Comparison of ENCODE assay signal across 18 cellular contexts in the genomic region with DNA sequence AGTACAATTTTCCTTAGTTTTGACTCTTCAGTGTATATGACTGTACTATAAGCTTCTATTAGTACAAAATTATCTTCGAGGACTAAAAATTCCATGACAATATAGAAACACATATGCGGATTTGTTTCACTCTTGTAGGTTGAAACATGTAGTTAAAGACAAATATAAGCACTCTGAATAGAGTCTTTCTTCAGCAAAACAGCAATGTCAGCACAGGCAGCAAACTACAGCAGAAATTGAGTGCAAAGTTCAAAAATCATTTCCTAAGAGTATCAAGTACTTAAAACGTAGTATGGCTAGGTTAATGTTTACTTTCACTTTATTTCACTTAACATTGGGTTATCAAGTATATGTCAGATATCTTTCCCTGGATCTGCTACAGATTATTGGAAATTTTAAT.
"Had no signal": no experiment of that assay in that cellular context is flagged by ENCODE, and none has a peak within 500 bp of the region (broad histone marks: within the 10 kb centered on the region; RNA-seq: fewer than 3 reads in every experiment).

No MANE protein-coding gene starts in this region.

- H3K4me3 ChIP-seq: gastrocnemius medialis, psoas muscle, sigmoid colon, suprapubic skin, upper lobe of right lung had no signal

- H3K36me3 ChIP-seq: gastrocnemius medialis, sigmoid colon, suprapubic skin, upper lobe of right lung had no signal

- H3K27me3 ChIP-seq: gastrocnemius medialis, sigmoid colon, suprapubic skin, upper lobe of right lung had no signal

- H3K27ac ChIP-seq: gastrocnemius medialis, psoas muscle, sigmoid colon, suprapubic skin, upper lobe of right lung had no signal

- H3K9me3 Mint-ChIP-seq: natural killer cell had no signal

- H3K4me1 ChIP-seq: psoas muscle, suprapubic skin, upper lobe of right lung had no signal

- DNase-seq: activated CD4-positive, alpha-beta T cell treated with anti-CD3 and anti-CD28 coated beads, Interleukin-2, amount 50 U/mL, for 4 hours; activated CD4-positive, CD25-positive, alpha-beta regulatory T cell treated with anti-CD3 and anti-CD28 coated beads, Interleukin-2, amount 50 U/mL, for 72 hours; activated CD8-positive, alpha-beta memory T cell treated with anti-CD3 and anti-CD28 coated beads, Interleukin-2, amount 10 ng/mL, durations not matched to agents 7 days and 5 days; activated effector memory CD4-positive, alpha-beta T cell treated with Interleukin-2 at 50 U/mL for 16 hours; activated T-cell treated with anti-CD3 and anti-CD28 coated beads, Interleukin-2, amount 50 U/mL, for 24 hours; gastrocnemius medialis; kidney glomerular epithelial cell; mammary epithelial cell; natural killer cell; psoas muscle; sigmoid colon; stimulated activated CD4-positive, alpha-beta T cell treated with anti-CD3 and anti-CD28 coated beads, Interleukin-12 subunit alpha, Interleukin-12 subunit beta, amount 100 ng/mL, for 4 hours; stimulated activated CD4-positive, alpha-beta T cell treated with anti-CD3 and anti-CD28 coated beads, Interleukin-2, amount 100 ng/mL, for 48 hours; stimulated activated naive CD8-positive, alpha-beta T cell treated with anti-CD3 and anti-CD28 coated beads, Interleukin-15, Interleukin-2, amounts not matched to agents 100 U/mL and 50 U/mL, for 24 hours; T-helper 9 cell; upper lobe of right lung had no signal

- H3K27ac Mint-ChIP-seq: activated CD8-positive, alpha-beta memory T cell treated with anti-CD3 and anti-CD28 coated beads, Interleukin-2, amount 10 ng/mL, durations not matched to agents 7 days and 5 days; activated naive CD8-positive, alpha-beta T cell; activated T-cell treated with anti-CD3 and anti-CD28 coated beads, Interleukin-2, amount 50 U/mL, for 24 hours had no signal

- H3K36me3 Mint-ChIP-seq: natural killer cell had no signal

- H3K4me3 Mint-ChIP-seq: activated CD8-positive, alpha-beta memory T cell treated with anti-CD3 and anti-CD28 coated beads, Interleukin-2, amount 10 ng/mL, durations not matched to agents 7 days and 5 days; activated naive CD8-positive, alpha-beta T cell; activated T-cell treated with anti-CD3 and anti-CD28 coated beads, Interleukin-2, amount 50 U/mL, for 24 hours; natural killer cell had no signal

- H3K9me3 ChIP-seq: gastrocnemius medialis, psoas muscle, sigmoid colon, suprapubic skin, upper lobe of right lung had no signal

- H3K27me3 Mint-ChIP-seq: activated CD8-positive, alpha-beta memory T cell treated with anti-CD3 and anti-CD28 coated beads, Interleukin-2, amount 10 ng/mL, durations not matched to agents 7 days and 5 days; activated naive CD8-positive, alpha-beta T cell; activated T-cell treated with anti-CD3 and anti-CD28 coated beads, Interleukin-2, amount 50 U/mL, for 24 hours had no signal

- ATAC-seq: activated CD8-positive, alpha-beta memory T cell treated with anti-CD3 and anti-CD28 coated beads, Interleukin-2, amount 10 ng/mL, durations not matched to agents 7 days and 5 days; gastrocnemius medialis; natural killer cell; psoas muscle; stimulated activated naive CD8-positive, alpha-beta T cell treated with anti-CD3 and anti-CD28 coated beads, Interleukin-15, Interleukin-2, amounts not matched to agents 100 U/mL and 50 U/mL, for 24 hours; upper lobe of right lung had no signal
